9 cellular contexts compared by ENCODE assay signal in genomic region chr12:2890388-2891239, GRCh38. TPM values are rescaled to one million over a fixed set of nuclear protein-coding genes. Genes with fewer than 3 reads are reported as not detected.
A peak's percentile ranks its signal among the peaks of the same experiment; 100 is the strongest.
DNase-seq lines count a peak whose midpoint lies in the region; ATAC-seq, FAIRE-seq and TF ChIP-seq lines count a peak whose summit lies in the region.
"Had no signal": no experiment of that assay in that cellular context is flagged by ENCODE, and none has a peak within 500 bp of the region (broad histone marks: within the 10 kb centered on the region; RNA-seq: fewer than 3 reads in every experiment).

Gene TULP3 (plus strand): TSS chr12:2890891. CDS start chr12:2890948, 57 bp downstream.

- H3K9me1 ChIP-seq in keratinocyte (ENCODE audit: control insufficient read depth, extremely low read depth, insufficient read depth, low read length): no peaks in the 10 kb centered on the region

- H2AFZ ChIP-seq in keratinocyte (ENCODE audit: control insufficient read depth, low read length): peak within 1 kb of the TSS; percentile 97

- H3K4me3 ChIP-seq in keratinocyte (ENCODE audit: control insufficient read depth in 2 of 3, extremely low read depth in 1 of 3, insufficient read depth in 2 of 3, low read depth in 1 of 3, low read length in 3 of 3): peak within 1 kb of the TSS; percentile 72 to 92 (median 78)

- H4K20me1 ChIP-seq in keratinocyte (ENCODE audit: control insufficient read depth, extremely low read depth, insufficient read depth, low read length): no peaks in the 10 kb centered on the region

- no peaks in the 10 kb centered on the region for H3K9me3 ChIP-seq in keratinocyte (ENCODE audit: control insufficient read depth, low read depth, low read length)

- H3K27ac ChIP-seq in keratinocyte (ENCODE audit: control insufficient read depth, insufficient read depth, low read length): peak within 1 kb of the TSS; percentile 74

- ATAC-seq in GM19023 (IDR thresholded peaks at IDR 0.05; ENCODE audit: unreplicated experiment): peak; percentile 99
- ATAC-seq in HG03280 (IDR thresholded peaks at IDR 0.05; ENCODE audit: unreplicated experiment): peak; percentile 97

- peak within 1 kb of the TSS; percentile 90 for H3K9ac ChIP-seq in keratinocyte (ENCODE audit: control insufficient read depth, extremely low read depth, insufficient read depth, low read length)

- peak; percentile 5 for TF ChIP-seq CTCF in AG09319 (IDR thresholded peaks at IDR 0.05; ENCODE audit: low read depth, low read length)
- peak in 1 of 3 experiments; percentile 10 for TF ChIP-seq CTCF in keratinocyte (optimal IDR thresholded peaks at IDR 0.05 in 1 of 3, IDR thresholded peaks at IDR 0.05 in 1 of 3, conservative IDR thresholded peaks at IDR 0.05 in 1 of 3; ENCODE audit: extremely low read depth in 1 of 3, insufficient read depth in 2 of 3, low read length in 3 of 3)

- FAIRE-seq in keratinocyte (lab: Jason Lieb, UNC): peak; percentile 44
- FAIRE-seq: colon had no signal

- H3K27me3 ChIP-seq in keratinocyte (ENCODE audit: control insufficient read depth, extremely low read depth, insufficient read depth, low read length): no peaks in the 10 kb centered on the region

- H3K36me3 ChIP-seq in keratinocyte (ENCODE audit: control insufficient read depth in 2 of 2, extremely low read depth in 1 of 2, insufficient read depth in 2 of 2, low read length in 2 of 2): peaks cover 2 to 4% of the 10 kb centered on the region in 2 experiments

- H3K79me2 ChIP-seq in keratinocyte (ENCODE audit: control insufficient read depth, insufficient read depth, low read length): peaks cover 16% of the 10 kb centered on the region

- DNase-seq in AG09319 (ENCODE audit: extremely low read depth, low read depth) (peak; percentile 95), NCI-H345 treated with DMSO at 0.1 percent for 48 hours (lab: John Stamatoyannopoulos, UW; ENCODE audit: unreplicated experiment) (peak; percentile 96), cerebellum (ENCODE audit: low spot score) (peak; percentile 97), keratinocyte (ENCODE audit: low read depth, low spot score) (peak; percentile 77)
- peak; percentile 98 for DNase-seq in activated CD4-positive, CD25-positive, alpha-beta regulatory T cell treated with anti-CD3 and anti-CD28 coated beads, Interleukin-2, amount 50 U/mL, for 72 hours
- DNase-seq in stimulated activated CD4-positive, alpha-beta T cell treated with anti-CD3 and anti-CD28 coated beads, Interleukin-15, amount 100 ng/mL, for 1 hour (ENCODE audit: low read depth in 1 of 2, low spot score in 1 of 2): peak; percentile 95 to 96

- dilution Hi-C loops in keratinocyte (cut with MboI; ENCODE audit: extremely low pct_ligation_motif_present, low sequenced_read_pairs): no loop called here

- peak within 1 kb of the TSS; percentile 78 for H3K4me2 ChIP-seq in keratinocyte (ENCODE audit: control insufficient read depth, extremely low read depth, insufficient read depth, low read depth, low read length)

- H3K4me1 ChIP-seq in keratinocyte (ENCODE audit: control insufficient read depth, extremely low read depth, insufficient read depth, low read length): peaks cover 17% of the 10 kb centered on the region

RNA-seq across cellular contexts. Expression of gene TULP3, which starts in this region (rescaled TPM):
- 14.6 TPM for total RNA-seq in cerebellum
- 13.0 to 16.6 TPM (median 16.0 TPM) in 3 replicates for polyA plus RNA-seq in keratinocyte
- 12.6 TPM for polyA plus RNA-seq in keratinocyte (2011; ENCODE audit: low read depth)
- 10.9 and 14.5 TPM in 2 replicates for polyA plus RNA-seq in keratinocyte (2011; cell fraction: cytosol; rRNA removed)
- 24.4 and 26.5 TPM in 2 replicates for polyA plus RNA-seq in keratinocyte (2011; cell fraction: nucleus; rRNA removed)
- polyA plus RNA-seq in keratinocyte (2012; ENCODE audit: low replicate concordance): 11.5 and 12.7 TPM in 2 replicates
- polyA minus RNA-seq in keratinocyte: 12.4 to 19.6 TPM (median 14.0 TPM) in 3 replicates
- polyA minus RNA-seq in keratinocyte (2011; cell fraction: cytosol; rRNA and poly(A)+ RNA removed): 9.0 TPM
- polyA minus RNA-seq in keratinocyte (2011; cell fraction: nucleus; rRNA and poly(A)+ RNA removed): 5.1 and 13.5 TPM in 2 replicates

Comparison
In these comparisons a context has a peak if more than half of its experiments do, and no peak if none do; other contexts are left out.
1. Peak in every context shown above with its lines: DNase-seq, ATAC-seq, H3K4me3 ChIP-seq and H3K27ac ChIP-seq.